In the genomic region with DNA sequence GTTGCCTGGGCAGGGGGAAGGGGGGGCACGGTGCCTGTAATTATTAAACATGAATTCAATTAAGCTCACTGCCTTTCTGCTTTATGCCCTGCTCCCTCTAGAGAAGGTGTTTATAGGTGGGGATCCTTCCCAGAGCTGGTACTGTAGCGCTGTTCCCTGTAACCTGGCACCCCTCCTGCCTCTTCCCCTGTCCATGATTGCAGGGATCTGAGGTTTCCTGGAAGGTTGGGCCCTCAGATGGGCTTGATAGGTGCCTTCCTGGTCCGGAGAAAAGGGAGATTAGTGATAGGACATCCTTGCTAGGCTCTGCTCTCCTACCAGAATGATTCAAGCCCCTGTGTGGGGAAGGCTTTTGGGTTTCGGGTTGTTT, we compare ENCODE assay signal across 8 cellular contexts. TPM values are rescaled to one million over a fixed set of nuclear protein-coding genes. Genes with fewer than 3 reads are reported as not detected.
DNase-seq lines count a peak whose midpoint lies in the region; ATAC-seq lines count a peak whose summit lies in the region.

No MANE protein-coding gene starts in this region.

- ATAC-seq in GM19455 (IDR thresholded peaks at IDR 0.05; ENCODE audit: unreplicated experiment) (peak; percentile 8), HG03469 (IDR thresholded peaks at IDR 0.05; ENCODE audit: unreplicated experiment) (no peak)
- no peak for ATAC-seq in natural killer cell treated with Interleukin-12 subunit alpha and Interleukin-12 subunit beta and Interleukin-15 and Interleukin-18, amount 100 ng/mL, for 72 hours

- H3K4me3 Mint-ChIP-seq in natural killer cell treated with Interleukin-12 subunit alpha and Interleukin-12 subunit beta and Interleukin-15 and Interleukin-18, amount 100 ng/mL, for 72 hours, result peak overlapping the region; percentile 86

- no peaks in the 10 kb centered on the region for H3K27me3 Mint-ChIP-seq in natural killer cell treated with Interleukin-12 subunit alpha and Interleukin-12 subunit beta and Interleukin-15 and Interleukin-18, amount 100 ng/mL, for 72 hours

- H3K36me3 Mint-ChIP-seq in natural killer cell treated with Interleukin-12 subunit alpha and Interleukin-12 subunit beta and Interleukin-15 and Interleukin-18, amount 100 ng/mL, for 72 hours, result peaks cover 26% of the 10 kb centered on the region

- peak overlapping the region; percentile 98 for H3K27ac ChIP-seq in caudate nucleus (ENCODE audit: low read depth, low read length)

- H3K9me3 Mint-ChIP-seq in natural killer cell treated with Interleukin-12 subunit alpha and Interleukin-12 subunit beta and Interleukin-15 and Interleukin-18, amount 100 ng/mL, for 72 hours, result no peaks in the 10 kb centered on the region

- peaks cover 53 to 54% of the 10 kb centered on the region in 2 donors for H3K4me1 Mint-ChIP-seq in natural killer cell treated with Interleukin-12 subunit alpha and Interleukin-12 subunit beta and Interleukin-15 and Interleukin-18, amount 100 ng/mL, for 72 hours (ENCODE audit: low read depth in 2 of 2)

- DNase-seq in M059J (ENCODE audit: low read depth) (peak; percentile 56), caudate nucleus (lab: John Stamatoyannopoulos, UW) (no peak), inferior parietal cortex (ENCODE audit: extremely low spot score) (no peak), T1000 (lab: John Stamatoyannopoulos, UW) (no peak)
- no peak for DNase-seq in natural killer cell treated with Interleukin-12 subunit alpha and Interleukin-12 subunit beta and Interleukin-15 and Interleukin-18, amount 100 ng/mL, for 72 hours (ENCODE audit: low spot score)
- DNase-seq in stimulated activated CD4-positive, alpha-beta T cell treated with anti-CD3 and anti-CD28 coated beads, Interleukin-12 subunit alpha, Interleukin-12 subunit beta, amount 100 ng/mL, for 4 hours, result no peak

- peak overlapping the region; percentile 62 to 70 for H3K27ac Mint-ChIP-seq in natural killer cell treated with Interleukin-12 subunit alpha and Interleukin-12 subunit beta and Interleukin-15 and Interleukin-18, amount 100 ng/mL, for 72 hours

RNA-seq across cellular contexts. Expression of gene FAM131A, which starts 2.1 kb away (rescaled TPM):
- total RNA-seq in M059J (2014; rRNA removed; shearing (Covaris generic)), result 14.1 and 24.6 TPM in 2 replicates
- total RNA-seq in natural killer cell treated with Interleukin-12 subunit alpha and Interleukin-12 subunit beta and Interleukin-15 and Interleukin-18, amount 100 ng/mL, for 72 hours, result 1 to 10 TPM; 3.2 to 5.8 TPM

RNA-seq across cellular contexts. Expression of gene EIF4G1, which starts 20.9 kb away (rescaled TPM):
- 231 and 422 TPM in 2 replicates for total RNA-seq in M059J (2014; rRNA removed; shearing (Covaris generic))
- 100 to 1,000 TPM; 535 to 855 TPM for total RNA-seq in natural killer cell treated with Interleukin-12 subunit alpha and Interleukin-12 subunit beta and Interleukin-15 and Interleukin-18, amount 100 ng/mL, for 72 hours

RNA-seq across cellular contexts. Expression of gene CLCN2, which starts 26.1 kb away (rescaled TPM):
- total RNA-seq in M059J (2014; rRNA removed; shearing (Covaris generic)), result 2.5 and 4.9 TPM in 2 replicates
- total RNA-seq in natural killer cell treated with Interleukin-12 subunit alpha and Interleukin-12 subunit beta and Interleukin-15 and Interleukin-18, amount 100 ng/mL, for 72 hours, result 10 to 100 TPM in 1 of 2 donors, 1 to 10 TPM in 1; 6.5 to 10.5 TPM

RNA-seq across cellular contexts. Expression of gene POLR2H, which starts 26.2 kb away (rescaled TPM):
- 162 and 196 TPM in 2 replicates for total RNA-seq in M059J (2014; rRNA removed; shearing (Covaris generic))
- total RNA-seq in natural killer cell treated with Interleukin-12 subunit alpha and Interleukin-12 subunit beta and Interleukin-15 and Interleukin-18, amount 100 ng/mL, for 72 hours, result 100 to 1,000 TPM; 111 to 142 TPM

RNA-seq across cellular contexts. Expression of gene PSMD2, which starts 36.2 kb away (rescaled TPM):
- total RNA-seq in M059J (2014; rRNA removed; shearing (Covaris generic)), result 902 and 1,026 TPM in 2 replicates
- total RNA-seq in natural killer cell treated with Interleukin-12 subunit alpha and Interleukin-12 subunit beta and Interleukin-15 and Interleukin-18, amount 100 ng/mL, for 72 hours, result 100 to 1,000 TPM; 285 to 328 TPM
